1 cellular context compared by ENCODE assay signal in the genomic region with DNA sequence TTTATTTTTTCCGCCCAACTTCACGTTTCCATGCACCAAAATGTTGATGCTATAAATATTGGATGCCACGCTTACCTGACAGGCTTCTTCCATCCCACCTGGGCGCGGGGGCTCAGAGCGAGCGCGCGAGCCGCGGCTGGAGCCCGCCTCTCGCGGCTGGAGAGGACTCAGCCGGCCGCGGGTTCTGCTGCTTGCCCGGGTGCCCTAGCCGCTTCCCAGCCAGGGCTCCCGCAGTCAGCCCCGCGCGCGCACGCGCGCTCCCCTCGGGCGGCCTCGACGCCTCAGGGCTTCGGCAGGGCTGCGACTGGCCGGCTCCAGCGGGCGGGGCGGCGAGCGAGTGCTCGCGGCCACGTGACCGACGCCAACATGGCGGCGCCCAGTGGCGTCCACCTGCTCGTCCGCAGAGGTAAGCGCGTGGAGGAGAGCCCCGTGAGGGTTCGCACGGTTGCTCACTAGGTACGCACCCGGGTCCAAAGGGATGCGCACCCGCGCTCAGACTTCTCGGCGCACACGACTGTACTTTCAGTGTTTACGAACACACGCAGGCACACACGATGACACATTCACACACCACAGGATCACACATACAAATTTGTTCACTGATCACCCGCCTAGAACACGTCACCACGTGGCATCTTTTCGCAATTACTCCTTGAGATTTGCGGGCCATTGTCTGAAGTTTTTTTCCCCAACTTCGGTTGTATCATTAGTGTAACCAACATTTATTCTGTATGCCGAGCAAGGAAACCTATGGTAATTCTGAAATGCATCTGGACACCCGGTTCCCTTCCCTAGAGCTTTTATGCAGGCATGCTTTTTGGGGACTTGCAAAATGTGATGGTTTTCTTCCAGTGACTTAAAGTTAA.
TF ChIP-seq lines count a peak whose summit lies in the region.

A gene (plus strand): TSS at position 350 of the 866 bp plus-strand sequence. CDS start 17 bp downstream, at position 367.

TF ChIP-seq in GM12878, 131 proteins besides CTCF, POLR2A, EP300 and RAD21 (continued from another document and continues in another):
- TF ChIP-seq ZNF274 (IDR thresholded peaks at IDR 0.05; ENCODE audit: insufficient read depth, insufficient read length) (no peak), YY1 (IDR thresholded peaks at IDR 0.05; ENCODE audit: low read depth, low read length) (peak; percentile 100), JUND (IDR thresholded peaks at IDR 0.05; ENCODE audit: low read depth, low read length) (0 out of 2 replicates have a peak, but pooled peaks have one; percentile 36), MTA2 (IDR thresholded peaks at IDR 0.05; ENCODE audit: low read depth) (no peak), YBX1 (IDR thresholded peaks at IDR 0.05) (no peak), POLR2AphosphoS5 (IDR thresholded peaks at IDR 0.05; ENCODE audit: low read length) (peak; percentile 91), GABPA (IDR thresholded peaks at IDR 0.05; ENCODE audit: low read depth) (no peak), TCF7 (IDR thresholded peaks at IDR 0.05; ENCODE audit: borderline replicate concordance) (no peak), MEF2B (IDR thresholded peaks at IDR 0.05; ENCODE audit: partially characterized antibody, poor library complexity, severe bottlenecking) (no peak), LARP7 (IDR thresholded peaks at IDR 0.05) (peak; percentile 96), NBN (IDR thresholded peaks at IDR 0.05) (peak; percentile 56; the same call in 1 of the 2 replicates), HDAC2 (IDR thresholded peaks at IDR 0.05) (no peak), BHLHE40 (IDR thresholded peaks at IDR 0.05; ENCODE audit: borderline replicate concordance in 1 of 2, low read depth in 2 of 2, low read length in 1 of 2) (peak; percentile 60 to 89), NFXL1 (IDR thresholded peaks at IDR 0.05; ENCODE audit: borderline replicate concordance) (0 out of 2 replicates have a peak, but pooled peaks have one; percentile 22), BCL11A (IDR thresholded peaks at IDR 0.05; ENCODE audit: low read depth, low read length) (0 out of 2 replicates have a peak, but pooled peaks have one; percentile 22), ZNF384 (IDR thresholded peaks at IDR 0.05; ENCODE audit: borderline replicate concordance, low read depth, low read length) (no peak), KLF5 (IDR thresholded peaks at IDR 0.05; ENCODE audit: partially characterized antibody) (peak; percentile 51), KAT2A (conservative IDR thresholded peaks at IDR 0.05; ENCODE audit: control insufficient read depth, low read depth, low read length) (no peak), SMAD1 (IDR thresholded peaks at IDR 0.05; ENCODE audit: low read depth, partially characterized antibody) (no peak), SIX5 (IDR thresholded peaks at IDR 0.05; ENCODE audit: low read depth, low read length, severe bottlenecking) (peak; percentile 20), RFX5 (IDR thresholded peaks at IDR 0.05; ENCODE audit: low read depth, low read length) (no peak), HDGF (IDR thresholded peaks at IDR 0.05) (no peak), IRF4 (IDR thresholded peaks at IDR 0.05; ENCODE audit: low read depth, low read length) (no peak), ATF7 (IDR thresholded peaks at IDR 0.05; ENCODE audit: low read depth) (peak; percentile 46; the same call in 1 of the 2 replicates), CBX5 (IDR thresholded peaks at IDR 0.05; ENCODE audit: low read depth) (peak; percentile 40; the same call in 1 of the 2 replicates), SPI1 (IDR thresholded peaks at IDR 0.05; ENCODE audit: borderline replicate concordance, insufficient read depth, low read depth, low read length) (no peak), RBBP5 (conservative IDR thresholded peaks at IDR 0.05) (0 out of 2 replicates have a peak, but pooled peaks have one; percentile 41), EZH2 (IDR thresholded peaks at IDR 0.05; ENCODE audit: borderline replicate concordance, control insufficient read depth, low read depth, low read length) (no peak), RCOR1 (conservative IDR thresholded peaks at IDR 0.05; ENCODE audit: low read depth, low read length) (no peak), MXI1 (IDR thresholded peaks at IDR 0.05; ENCODE audit: low read depth, low read length) (peak; percentile 100), FOXM1 (IDR thresholded peaks at IDR 0.05; ENCODE audit: low read depth, low read length) (0 out of 2 replicates have a peak, but pooled peaks have one; percentile 27)
- TF ChIP-seq, protein P1, sequence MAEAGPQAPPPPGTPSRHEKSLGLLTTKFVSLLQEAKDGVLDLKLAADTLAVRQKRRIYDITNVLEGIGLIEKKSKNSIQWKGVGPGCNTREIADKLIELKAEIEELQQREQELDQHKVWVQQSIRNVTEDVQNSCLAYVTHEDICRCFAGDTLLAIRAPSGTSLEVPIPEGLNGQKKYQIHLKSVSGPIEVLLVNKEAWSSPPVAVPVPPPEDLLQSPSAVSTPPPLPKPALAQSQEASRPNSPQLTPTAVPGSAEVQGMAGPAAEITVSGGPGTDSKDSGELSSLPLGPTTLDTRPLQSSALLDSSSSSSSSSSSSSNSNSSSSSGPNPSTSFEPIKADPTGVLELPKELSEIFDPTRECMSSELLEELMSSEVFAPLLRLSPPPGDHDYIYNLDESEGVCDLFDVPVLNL (IDR thresholded peaks at IDR 0.05; ENCODE audit: low read depth, low read length): no peak
- TF ChIP-seq, protein P2, sequence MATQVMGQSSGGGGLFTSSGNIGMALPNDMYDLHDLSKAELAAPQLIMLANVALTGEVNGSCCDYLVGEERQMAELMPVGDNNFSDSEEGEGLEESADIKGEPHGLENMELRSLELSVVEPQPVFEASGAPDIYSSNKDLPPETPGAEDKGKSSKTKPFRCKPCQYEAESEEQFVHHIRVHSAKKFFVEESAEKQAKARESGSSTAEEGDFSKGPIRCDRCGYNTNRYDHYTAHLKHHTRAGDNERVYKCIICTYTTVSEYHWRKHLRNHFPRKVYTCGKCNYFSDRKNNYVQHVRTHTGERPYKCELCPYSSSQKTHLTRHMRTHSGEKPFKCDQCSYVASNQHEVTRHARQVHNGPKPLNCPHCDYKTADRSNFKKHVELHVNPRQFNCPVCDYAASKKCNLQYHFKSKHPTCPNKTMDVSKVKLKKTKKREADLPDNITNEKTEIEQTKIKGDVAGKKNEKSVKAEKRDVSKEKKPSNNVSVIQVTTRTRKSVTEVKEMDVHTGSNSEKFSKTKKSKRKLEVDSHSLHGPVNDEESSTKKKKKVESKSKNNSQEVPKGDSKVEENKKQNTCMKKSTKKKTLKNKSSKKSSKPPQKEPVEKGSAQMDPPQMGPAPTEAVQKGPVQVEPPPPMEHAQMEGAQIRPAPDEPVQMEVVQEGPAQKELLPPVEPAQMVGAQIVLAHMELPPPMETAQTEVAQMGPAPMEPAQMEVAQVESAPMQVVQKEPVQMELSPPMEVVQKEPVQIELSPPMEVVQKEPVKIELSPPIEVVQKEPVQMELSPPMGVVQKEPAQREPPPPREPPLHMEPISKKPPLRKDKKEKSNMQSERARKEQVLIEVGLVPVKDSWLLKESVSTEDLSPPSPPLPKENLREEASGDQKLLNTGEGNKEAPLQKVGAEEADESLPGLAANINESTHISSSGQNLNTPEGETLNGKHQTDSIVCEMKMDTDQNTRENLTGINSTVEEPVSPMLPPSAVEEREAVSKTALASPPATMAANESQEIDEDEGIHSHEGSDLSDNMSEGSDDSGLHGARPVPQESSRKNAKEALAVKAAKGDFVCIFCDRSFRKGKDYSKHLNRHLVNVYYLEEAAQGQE (IDR thresholded peaks at IDR 0.05; ENCODE audit: low read depth, low read length): no peak
- TF ChIP-seq, protein P3, sequence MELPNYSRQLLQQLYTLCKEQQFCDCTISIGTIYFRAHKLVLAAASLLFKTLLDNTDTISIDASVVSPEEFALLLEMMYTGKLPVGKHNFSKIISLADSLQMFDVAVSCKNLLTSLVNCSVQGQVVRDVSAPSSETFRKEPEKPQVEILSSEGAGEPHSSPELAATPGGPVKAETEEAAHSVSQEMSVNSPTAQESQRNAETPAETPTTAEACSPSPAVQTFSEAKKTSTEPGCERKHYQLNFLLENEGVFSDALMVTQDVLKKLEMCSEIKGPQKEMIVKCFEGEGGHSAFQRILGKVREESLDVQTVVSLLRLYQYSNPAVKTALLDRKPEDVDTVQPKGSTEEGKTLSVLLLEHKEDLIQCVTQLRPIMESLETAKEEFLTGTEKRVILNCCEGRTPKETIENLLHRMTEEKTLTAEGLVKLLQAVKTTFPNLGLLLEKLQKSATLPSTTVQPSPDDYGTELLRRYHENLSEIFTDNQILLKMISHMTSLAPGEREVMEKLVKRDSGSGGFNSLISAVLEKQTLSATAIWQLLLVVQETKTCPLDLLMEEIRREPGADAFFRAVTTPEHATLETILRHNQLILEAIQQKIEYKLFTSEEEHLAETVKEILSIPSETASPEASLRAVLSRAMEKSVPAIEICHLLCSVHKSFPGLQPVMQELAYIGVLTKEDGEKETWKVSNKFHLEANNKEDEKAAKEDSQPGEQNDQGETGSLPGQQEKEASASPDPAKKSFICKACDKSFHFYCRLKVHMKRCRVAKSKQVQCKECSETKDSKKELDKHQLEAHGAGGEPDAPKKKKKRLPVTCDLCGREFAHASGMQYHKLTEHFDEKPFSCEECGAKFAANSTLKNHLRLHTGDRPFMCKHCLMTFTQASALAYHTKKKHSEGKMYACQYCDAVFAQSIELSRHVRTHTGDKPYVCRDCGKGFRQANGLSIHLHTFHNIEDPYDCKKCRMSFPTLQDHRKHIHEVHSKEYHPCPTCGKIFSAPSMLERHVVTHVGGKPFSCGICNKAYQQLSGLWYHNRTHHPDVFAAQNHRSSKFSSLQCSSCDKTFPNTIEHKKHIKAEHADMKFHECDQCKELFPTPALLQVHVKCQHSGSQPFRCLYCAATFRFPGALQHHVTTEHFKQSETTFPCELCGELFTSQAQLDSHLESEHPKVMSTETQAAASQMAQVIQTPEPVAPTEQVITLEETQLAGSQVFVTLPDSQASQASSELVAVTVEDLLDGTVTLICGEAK (IDR thresholded peaks at IDR 0.05; ENCODE audit: borderline replicate concordance): no peak
- TF ChIP-seq, protein P4, sequence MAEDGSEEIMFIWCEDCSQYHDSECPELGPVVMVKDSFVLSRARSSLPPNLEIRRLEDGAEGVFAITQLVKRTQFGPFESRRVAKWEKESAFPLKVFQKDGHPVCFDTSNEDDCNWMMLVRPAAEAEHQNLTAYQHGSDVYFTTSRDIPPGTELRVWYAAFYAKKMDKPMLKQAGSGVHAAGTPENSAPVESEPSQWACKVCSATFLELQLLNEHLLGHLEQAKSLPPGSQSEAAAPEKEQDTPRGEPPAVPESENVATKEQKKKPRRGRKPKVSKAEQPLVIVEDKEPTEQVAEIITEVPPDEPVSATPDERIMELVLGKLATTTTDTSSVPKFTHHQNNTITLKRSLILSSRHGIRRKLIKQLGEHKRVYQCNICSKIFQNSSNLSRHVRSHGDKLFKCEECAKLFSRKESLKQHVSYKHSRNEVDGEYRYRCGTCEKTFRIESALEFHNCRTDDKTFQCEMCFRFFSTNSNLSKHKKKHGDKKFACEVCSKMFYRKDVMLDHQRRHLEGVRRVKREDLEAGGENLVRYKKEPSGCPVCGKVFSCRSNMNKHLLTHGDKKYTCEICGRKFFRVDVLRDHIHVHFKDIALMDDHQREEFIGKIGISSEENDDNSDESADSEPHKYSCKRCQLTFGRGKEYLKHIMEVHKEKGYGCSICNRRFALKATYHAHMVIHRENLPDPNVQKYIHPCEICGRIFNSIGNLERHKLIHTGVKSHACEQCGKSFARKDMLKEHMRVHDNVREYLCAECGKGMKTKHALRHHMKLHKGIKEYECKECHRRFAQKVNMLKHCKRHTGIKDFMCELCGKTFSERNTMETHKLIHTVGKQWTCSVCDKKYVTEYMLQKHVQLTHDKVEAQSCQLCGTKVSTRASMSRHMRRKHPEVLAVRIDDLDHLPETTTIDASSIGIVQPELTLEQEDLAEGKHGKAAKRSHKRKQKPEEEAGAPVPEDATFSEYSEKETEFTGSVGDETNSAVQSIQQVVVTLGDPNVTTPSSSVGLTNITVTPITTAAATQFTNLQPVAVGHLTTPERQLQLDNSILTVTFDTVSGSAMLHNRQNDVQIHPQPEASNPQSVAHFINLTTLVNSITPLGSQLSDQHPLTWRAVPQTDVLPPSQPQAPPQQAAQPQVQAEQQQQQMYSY (CRISPR knock-in tag; IDR thresholded peaks at IDR 0.05): no peak
- TF ChIP-seq, protein P5, sequence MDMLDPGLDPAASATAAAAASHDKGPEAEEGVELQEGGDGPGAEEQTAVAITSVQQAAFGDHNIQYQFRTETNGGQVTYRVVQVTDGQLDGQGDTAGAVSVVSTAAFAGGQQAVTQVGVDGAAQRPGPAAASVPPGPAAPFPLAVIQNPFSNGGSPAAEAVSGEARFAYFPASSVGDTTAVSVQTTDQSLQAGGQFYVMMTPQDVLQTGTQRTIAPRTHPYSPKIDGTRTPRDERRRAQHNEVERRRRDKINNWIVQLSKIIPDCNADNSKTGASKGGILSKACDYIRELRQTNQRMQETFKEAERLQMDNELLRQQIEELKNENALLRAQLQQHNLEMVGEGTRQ (IDR thresholded peaks at IDR 0.05; ENCODE audit: borderline replicate concordance, low read depth, low read length): peak; percentile 87
- TF ChIP-seq, protein P6, sequence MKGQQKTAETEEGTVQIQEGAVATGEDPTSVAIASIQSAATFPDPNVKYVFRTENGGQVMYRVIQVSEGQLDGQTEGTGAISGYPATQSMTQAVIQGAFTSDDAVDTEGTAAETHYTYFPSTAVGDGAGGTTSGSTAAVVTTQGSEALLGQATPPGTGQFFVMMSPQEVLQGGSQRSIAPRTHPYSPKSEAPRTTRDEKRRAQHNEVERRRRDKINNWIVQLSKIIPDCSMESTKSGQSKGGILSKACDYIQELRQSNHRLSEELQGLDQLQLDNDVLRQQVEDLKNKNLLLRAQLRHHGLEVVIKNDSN (IDR thresholded peaks at IDR 0.05; ENCODE audit: borderline replicate concordance, extremely low read length, insufficient read depth, low read depth, low read length): peak; percentile 98
- TF ChIP-seq, protein P7, sequence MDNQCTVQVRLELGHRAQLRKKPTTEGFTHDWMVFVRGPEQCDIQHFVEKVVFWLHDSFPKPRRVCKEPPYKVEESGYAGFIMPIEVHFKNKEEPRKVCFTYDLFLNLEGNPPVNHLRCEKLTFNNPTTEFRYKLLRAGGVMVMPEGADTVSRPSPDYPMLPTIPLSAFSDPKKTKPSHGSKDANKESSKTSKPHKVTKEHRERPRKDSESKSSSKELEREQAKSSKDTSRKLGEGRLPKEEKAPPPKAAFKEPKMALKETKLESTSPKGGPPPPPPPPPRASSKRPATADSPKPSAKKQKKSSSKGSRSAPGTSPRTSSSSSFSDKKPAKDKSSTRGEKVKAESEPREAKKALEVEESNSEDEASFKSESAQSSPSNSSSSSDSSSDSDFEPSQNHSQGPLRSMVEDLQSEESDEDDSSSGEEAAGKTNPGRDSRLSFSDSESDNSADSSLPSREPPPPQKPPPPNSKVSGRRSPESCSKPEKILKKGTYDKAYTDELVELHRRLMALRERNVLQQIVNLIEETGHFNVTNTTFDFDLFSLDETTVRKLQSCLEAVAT (IDR thresholded peaks at IDR 0.05): peak; percentile 40; the same call in 1 of the 2 replicates
